ENCODE assay signal across 16 cellular contexts in the genomic region with DNA sequence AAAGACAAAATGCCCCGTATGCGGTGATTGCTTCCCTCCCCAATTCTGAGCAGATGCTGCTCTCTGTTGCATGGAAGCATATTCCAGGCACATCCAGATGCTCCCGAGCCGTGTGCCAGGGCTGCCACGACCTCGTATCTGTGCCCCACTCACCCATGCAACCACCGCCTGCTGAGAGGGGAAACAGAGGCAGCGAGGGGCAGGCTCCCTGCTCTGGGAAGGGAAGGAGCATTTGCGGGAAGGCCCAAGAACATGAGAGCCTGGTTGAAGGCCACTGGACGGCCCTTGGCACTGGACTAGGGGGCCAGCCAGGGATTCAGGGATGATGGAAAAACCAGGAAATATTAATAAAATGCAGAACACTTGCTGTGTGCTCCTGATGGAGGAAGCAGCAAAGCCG.
DNase-seq lines count a peak whose midpoint lies in the region; ATAC-seq, FAIRE-seq and TF ChIP-seq lines count a peak whose summit lies in the region.
"Had no signal": no experiment of that assay in that cellular context is flagged by ENCODE, and none has a peak within 500 bp of the region (broad histone marks: within the 10 kb centered on the region; RNA-seq: fewer than 3 reads in every experiment).

No MANE protein-coding gene starts in this region.

- FAIRE-seq in kidney (lab: Jason Lieb, UNC), result no peak
- FAIRE-seq in pancreas (lab: Jason Lieb, UNC), result no peak
- FAIRE-seq: GM12892 had no signal

- CTCF ChIA-PET in mammary epithelial cell (lab: Charles Lee; ENCODE audit: low non-redundant PET), result no interaction called here

- TF ChIP-seq CTCF in left ventricle myocardium inferior (IDR thresholded peaks at IDR 0.05; ENCODE audit: borderline replicate concordance), result no peak
- TF ChIP-seq CTCF in kidney (IDR thresholded peaks at IDR 0.05; ENCODE audit: borderline replicate concordance, extremely low read depth, insufficient read depth), result no peak
- no peak for TF ChIP-seq CTCF in mammary epithelial cell (conservative IDR thresholded peaks at IDR 0.05 in 1 of 2, IDR thresholded peaks at IDR 0.05 in 1 of 2; ENCODE audit: extremely low read depth in 1 of 2, insufficient read depth in 1 of 2, low read depth in 1 of 2, low read length in 2 of 2)
- TF ChIP-seq CTCF in pancreas (IDR thresholded peaks at IDR 0.05), result no peak

- peaks cover 98% of the 10 kb centered on the region for H3K79me2 ChIP-seq in mammary epithelial cell (ENCODE audit: insufficient read depth, low read length)

- 95% methylated on average over 11 of the region's 11 CpGs for WGBS in mammary epithelial cell (ENCODE audit: low coverage, missing lambda C conversion rate)
- 88 to 90% methylated on average over 11 of the region's 11 CpGs for WGBS in pancreas, 2 donors

- DNase-seq in left ventricle myocardium inferior, result peak; percentile 3
- no peak for DNase-seq in Right ventricle myocardium inferior (ENCODE audit: missing footprints)
- DNase-seq in kidney, result peak; percentile 46
- DNase-seq in posterior vena cava (ENCODE audit: low spot score), result peak; percentile 64
- DNase-seq in mammary epithelial cell, result no peak
- no peak for DNase-seq in DMS79 (lab: John Stamatoyannopoulos, UW)
- DNase-seq in pancreas, result no peak
- DNase-seq: 8988T; AML-193; C1 segment of cervical spinal cord; CD4-positive, alpha-beta T cell; DND-41; GDM1; GOT3; H9 had no signal

- in situ Hi-C loops in mammary epithelial cell (cut with MboI; ENCODE audit: low sequenced_read_pairs in 2 of 2), result no loop called here

- intact Hi-C loops in left ventricle myocardium inferior (cut with micrococcal nuclease), result no loop called here
- intact Hi-C loops in Right ventricle myocardium inferior (cut with DNase I), result no loop called here
- intact Hi-C loops in kidney (cut with DNase I), result no loop called here
- intact Hi-C loops in posterior vena cava (cut with DNase I), result no loop called here
- intact Hi-C loops in mammary epithelial cell (cut with micrococcal nuclease), result no loop called here
- intact Hi-C loops in pancreas (cut with DNase I), result no loop called here

- dilution Hi-C loops in mammary epithelial cell (cut with HindIII; ENCODE audit: low sequenced_read_pairs), result no loop called here

- H3K9me3 ChIP-seq in left ventricle myocardium inferior (replicated peaks) (no peaks in the 10 kb centered on the region), kidney (ENCODE audit: control insufficient read depth in 1 of 2, low read length in 2 of 2) (no peaks in the 10 kb centered on the region), mammary epithelial cell (replicated peaks; ENCODE audit: insufficient read depth, low read length) (no peaks in the 10 kb centered on the region), pancreas (no peaks in the 10 kb centered on the region)

- H3K27me3 ChIP-seq in left ventricle myocardium inferior (ENCODE audit: low read depth), result no peaks in the 10 kb centered on the region
- H3K27me3 ChIP-seq in mammary epithelial cell (ENCODE audit: insufficient read depth, low read length), result no peaks in the 10 kb centered on the region
- H3K27me3 ChIP-seq in pancreas, result no peaks in the 10 kb centered on the region

- ATAC-seq in Right ventricle myocardium inferior (no peak), pancreas (no peak)

- no peak overlapping the region for H2AFZ ChIP-seq in mammary epithelial cell (ENCODE audit: low read depth, low read length)

- H3K9ac ChIP-seq in kidney (ENCODE audit: low read length in 2 of 2) (no peak overlapping the region), mammary epithelial cell (ENCODE audit: insufficient read depth, low read length) (no peak overlapping the region)

- H3K4me3 ChIP-seq in left ventricle myocardium inferior (no peak overlapping the region), kidney (ENCODE audit: low read length in 2 of 2) (no peak overlapping the region), mammary epithelial cell (replicated peaks in 1 of 3; ENCODE audit: insufficient read depth in 1 of 3, low read depth in 2 of 3, low read length in 3 of 3) (no peak overlapping the region), pancreas (no peak overlapping the region)

- H3K4me2 ChIP-seq in mammary epithelial cell (ENCODE audit: insufficient read depth, low read depth, low read length), result no peak overlapping the region

- H3K4me1 ChIP-seq in left ventricle myocardium inferior, result peaks cover 38% of the 10 kb centered on the region
- H3K4me1 ChIP-seq in kidney (ENCODE audit: control insufficient read depth in 1 of 2, insufficient read depth in 1 of 2, low read depth in 1 of 2, low read length in 2 of 2), result peaks cover 15 to 20% of the 10 kb centered on the region in 2 donors
- peaks cover 9% of the 10 kb centered on the region for H3K4me1 ChIP-seq in mammary epithelial cell (ENCODE audit: insufficient read depth, low read length)
- H3K4me1 ChIP-seq in pancreas, result peaks cover 0 to 4% (median 0%) of the 10 kb centered on the region in 3 donors

- H3K36me3 ChIP-seq in left ventricle myocardium inferior (peaks cover 12% of the 10 kb centered on the region), kidney (ENCODE audit: control insufficient read depth in 1 of 2, insufficient read depth in 2 of 2, low read length in 2 of 2) (peaks cover 0 to 2% of the 10 kb centered on the region in 2 donors), mammary epithelial cell (ENCODE audit: insufficient read depth, low read length) (peaks cover 12% of the 10 kb centered on the region), pancreas (peaks cover 0 to 10% (median 0%) of the 10 kb centered on the region in 3 donors)

- peaks cover 2% of the 10 kb centered on the region for H4K20me1 ChIP-seq in mammary epithelial cell (ENCODE audit: insufficient read depth, low read length)

- BruUV-seq in mammary epithelial cell (replicated peaks; lab: Mats Ljungman, UMichigan), result no TSS peak

- H3K27ac ChIP-seq in left ventricle myocardium inferior (replicated peaks) (no peak overlapping the region), kidney (ENCODE audit: low read depth in 2 of 2, low read length in 2 of 2) (no peak overlapping the region), mammary epithelial cell (ENCODE audit: insufficient read depth, low read depth, low read length) (no peak overlapping the region), pancreas (no peak overlapping the region)

Comparison
In these comparisons a context has a peak if more than half of its experiments do, and no peak if none do; other contexts are left out.
1. DNase-seq: peak in left ventricle myocardium inferior (single experiment), kidney (single experiment) and posterior vena cava (single experiment); none in Right ventricle myocardium inferior (single experiment), mammary epithelial cell (single experiment), DMS79 (single experiment) and pancreas (0 of 6).